ENCODE assay signal across 2 cellular contexts in genomic region chrX:38975368-38975767, GRCh38.
TF ChIP-seq lines count a peak whose summit lies in the region.

No MANE protein-coding gene starts in this region.

TF ChIP-seq in IMR-90, 13 proteins besides CTCF, POLR2A, EP300 and RAD21 (continued from another document):
- no peak for TF ChIP-seq CEBPB (IDR thresholded peaks at IDR 0.05; ENCODE audit: low read depth, low read length)
- no peak for TF ChIP-seq BHLHE40 (IDR thresholded peaks at IDR 0.05; ENCODE audit: low read depth, low read length)
- TF ChIP-seq MXI1 (IDR thresholded peaks at IDR 0.05; ENCODE audit: borderline replicate concordance, low read depth, low read length), result no peak
- no peak for TF ChIP-seq MAFK (IDR thresholded peaks at IDR 0.05; ENCODE audit: low read depth, low read length)
- no peak for TF ChIP-seq RFX5 (IDR thresholded peaks at IDR 0.05; ENCODE audit: low read depth, low read length)
- TF ChIP-seq USF2 (IDR thresholded peaks at IDR 0.05; ENCODE audit: low read depth, low read length), result no peak
- TF ChIP-seq NFE2L2 (IDR thresholded peaks at IDR 0.05; ENCODE audit: low read depth, low read length), result no peak
- TF ChIP-seq MAZ (IDR thresholded peaks at IDR 0.05; ENCODE audit: borderline replicate concordance, low read depth, low read length), result no peak
- TF ChIP-seq SMC3 (IDR thresholded peaks at IDR 0.05; ENCODE audit: low read depth, low read length), result no peak
- no peak for TF ChIP-seq CHD1 (IDR thresholded peaks at IDR 0.05; ENCODE audit: low read depth, low read length)
- no peak for TF ChIP-seq ELK1 (IDR thresholded peaks at IDR 0.05; ENCODE audit: borderline replicate concordance, low read depth, low read length)

TF ChIP-seq in K562, 482 proteins besides CTCF, POLR2A, EP300 and RAD21 (continued from another document):
- no peak for TF ChIP-seq FOXO4 (CRISPR knock-in tag; IDR thresholded peaks at IDR 0.05)
- TF ChIP-seq ZNF23 (CRISPR knock-in tag; IDR thresholded peaks at IDR 0.05), result no peak
- TF ChIP-seq CEBPG (CRISPR knock-in tag; IDR thresholded peaks at IDR 0.05), result no peak
- TF ChIP-seq CEBPG (tag; conservative IDR thresholded peaks at IDR 0.05 in 1 of 2, IDR thresholded peaks at IDR 0.05 in 1 of 2), result peak; percentile 60 to 71
- TF ChIP-seq HNRNPH1 (optimal IDR thresholded peaks at IDR 0.05; ENCODE audit: low read depth, low read length), result no peak
- no peak for TF ChIP-seq TFAM (CRISPR knock-in tag; conservative IDR thresholded peaks at IDR 0.05)
- no peak for TF ChIP-seq ZFP1 (CRISPR knock-in tag; IDR thresholded peaks at IDR 0.05)
- TF ChIP-seq SP1 (CRISPR knock-in tag; IDR thresholded peaks at IDR 0.05), result no peak
- no peak for TF ChIP-seq FOXK2 (conservative IDR thresholded peaks at IDR 0.05 in 1 of 2, IDR thresholded peaks at IDR 0.05 in 1 of 2; ENCODE audit: low read depth in 2 of 2)
- TF ChIP-seq POLR3A (IDR thresholded peaks at IDR 0.05; ENCODE audit: borderline replicate concordance, extremely low read depth, insufficient read depth, insufficient read length), result no peak
- no peak for TF ChIP-seq ETV5 (CRISPR knock-in tag; IDR thresholded peaks at IDR 0.05; ENCODE audit: low read depth)
- peak; percentile 24; the same call in 1 of the 2 replicates for TF ChIP-seq ATF3 (IDR thresholded peaks at IDR 0.05)
- no peak for TF ChIP-seq ATF3 (CRISPR knock-in tag; conservative IDR thresholded peaks at IDR 0.05)
- no peak for TF ChIP-seq SAFB (IDR thresholded peaks at IDR 0.05; ENCODE audit: borderline replicate concordance, low read depth, low read length)
- no peak for TF ChIP-seq ZHX1 (conservative IDR thresholded peaks at IDR 0.05; ENCODE audit: low read length)
- TF ChIP-seq CBFA2T3 (IDR thresholded peaks at IDR 0.05), result no peak
- no peak for TF ChIP-seq KDM4B (IDR thresholded peaks at IDR 0.05; ENCODE audit: borderline replicate concordance in 2 of 2, low read depth in 1 of 2)
